8 cellular contexts compared by ENCODE assay signal in the genomic region with DNA sequence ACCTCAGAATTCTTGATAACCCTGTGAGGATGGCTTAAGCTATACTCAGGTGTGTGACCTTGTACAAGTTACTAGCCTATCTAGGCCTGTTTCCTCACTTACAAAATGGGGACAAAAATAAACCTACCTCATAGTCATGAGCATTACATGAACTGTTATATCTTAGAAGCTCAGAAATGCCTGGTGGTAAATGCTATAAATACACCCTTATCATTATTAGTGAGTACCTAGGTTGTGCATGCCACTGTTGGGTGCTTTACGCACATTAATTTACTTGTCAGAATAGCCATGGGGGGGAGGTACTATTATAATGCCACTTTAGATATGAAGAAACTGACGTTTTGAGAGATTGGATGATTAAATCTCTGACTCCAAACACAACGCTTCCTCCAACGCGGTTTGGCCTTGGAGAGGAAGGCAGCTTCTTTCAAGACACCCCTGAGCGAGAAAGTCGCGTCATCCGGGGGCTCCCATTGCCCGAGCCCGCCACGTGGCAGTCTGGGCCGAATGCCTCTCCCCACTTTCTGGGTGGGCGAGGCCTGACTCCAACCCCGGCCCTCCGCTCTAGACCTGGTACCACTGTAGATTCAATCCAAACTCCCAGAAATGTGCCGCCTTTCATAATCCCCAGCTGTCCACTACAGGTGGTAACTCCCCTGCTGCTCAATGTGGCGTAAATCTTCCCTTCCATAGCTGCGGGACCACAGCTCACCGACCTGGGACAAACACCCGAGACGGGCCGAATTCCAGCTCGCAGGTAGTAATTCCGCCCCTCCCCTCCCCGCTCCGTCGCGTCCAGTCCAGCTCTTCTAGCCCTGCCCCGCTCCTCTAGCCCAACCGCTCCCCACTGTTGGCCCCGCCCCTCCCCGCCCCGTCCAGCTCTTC. TPM values are rescaled to one million over a fixed set of nuclear protein-coding genes. Genes with fewer than 3 reads are reported as not detected.
DNase-seq lines count a peak whose midpoint lies in the region; ATAC-seq and TF ChIP-seq lines count a peak whose summit lies in the region.

No MANE protein-coding gene starts in this region.

- H3K4me1 Mint-ChIP-seq in activated CD8-positive, alpha-beta memory T cell treated with anti-CD3 and anti-CD28 coated beads, Interleukin-2, amount 10 ng/mL, durations not matched to agents 7 days and 5 days = peaks cover 37% of the 10 kb centered on the region
- H3K4me1 Mint-ChIP-seq in natural killer cell treated with Interleukin-12 subunit alpha and Interleukin-12 subunit beta and Interleukin-15 and Interleukin-18, amount 100 ng/mL, for 72 hours (ENCODE audit: low read depth in 2 of 2) = peaks cover 11 to 20% of the 10 kb centered on the region in 2 donors

- H3K4me3 Mint-ChIP-seq in activated CD8-positive, alpha-beta memory T cell treated with anti-CD3 and anti-CD28 coated beads, Interleukin-2, amount 10 ng/mL, durations not matched to agents 7 days and 5 days = peak overlapping the region; percentile 99
- peak overlapping the region; percentile 95 for H3K4me3 Mint-ChIP-seq in natural killer cell treated with Interleukin-12 subunit alpha and Interleukin-12 subunit beta and Interleukin-15 and Interleukin-18, amount 100 ng/mL, for 72 hours

- H3K36me3 Mint-ChIP-seq in activated CD8-positive, alpha-beta memory T cell treated with anti-CD3 and anti-CD28 coated beads, Interleukin-2, amount 10 ng/mL, durations not matched to agents 7 days and 5 days = peaks cover 25% of the 10 kb centered on the region
- H3K36me3 Mint-ChIP-seq in natural killer cell treated with Interleukin-12 subunit alpha and Interleukin-12 subunit beta and Interleukin-15 and Interleukin-18, amount 100 ng/mL, for 72 hours = no peaks in the 10 kb centered on the region

- 4% methylated on average over 31 of the region's 34 CpGs for WGBS in esophagus muscularis mucosa

- peak; percentile 59 for ATAC-seq in HG02759 (IDR thresholded peaks at IDR 0.05; ENCODE audit: unreplicated experiment)
- peak; percentile 74 for ATAC-seq in activated CD8-positive, alpha-beta memory T cell treated with anti-CD3 and anti-CD28 coated beads, Interleukin-2, amount 10 ng/mL, durations not matched to agents 7 days and 5 days
- ATAC-seq in natural killer cell treated with Interleukin-12 subunit alpha and Interleukin-12 subunit beta and Interleukin-15 and Interleukin-18, amount 100 ng/mL, for 72 hours = peak; percentile 84 to 89

- CTCF ChIA-PET in activated CD8-positive, alpha-beta memory T cell treated with anti-CD3 and anti-CD28 coated beads, Interleukin-2, amount 10 ng/mL, durations not matched to agents 7 days and 5 days (lab: Charles Lee) = interaction anchor here (0.8 to 4.1 kb wide), 14 partner anchors 16 to 187 kb away, joined by 3 to 53 read pairs (median 4); a partner anchor contains a TSS

- no peak for TF ChIP-seq EP300 in esophagus muscularis mucosa (IDR thresholded peaks at IDR 0.05)

- TF ChIP-seq CTCF in esophagus muscularis mucosa (IDR thresholded peaks at IDR 0.05) = no peak

- H3K27ac Mint-ChIP-seq in activated CD8-positive, alpha-beta memory T cell treated with anti-CD3 and anti-CD28 coated beads, Interleukin-2, amount 10 ng/mL, durations not matched to agents 7 days and 5 days = peak overlapping the region; percentile 98
- peak overlapping the region; percentile 85 to 86 for H3K27ac Mint-ChIP-seq in natural killer cell treated with Interleukin-12 subunit alpha and Interleukin-12 subunit beta and Interleukin-15 and Interleukin-18, amount 100 ng/mL, for 72 hours

- intact Hi-C loops in esophagus muscularis mucosa (cut with DNase I) = no loop called here

- H3K27me3 ChIP-seq in esophagus muscularis mucosa = no peaks in the 10 kb centered on the region

- no peaks in the 10 kb centered on the region for H3K36me3 ChIP-seq in esophagus muscularis mucosa

- no peaks in the 10 kb centered on the region for H3K9me3 Mint-ChIP-seq in activated CD8-positive, alpha-beta memory T cell treated with anti-CD3 and anti-CD28 coated beads, Interleukin-2, amount 10 ng/mL, durations not matched to agents 7 days and 5 days (ENCODE audit: low read depth)
- H3K9me3 Mint-ChIP-seq in natural killer cell treated with Interleukin-12 subunit alpha and Interleukin-12 subunit beta and Interleukin-15 and Interleukin-18, amount 100 ng/mL, for 72 hours = no peaks in the 10 kb centered on the region

- TF ChIP-seq POLR2A in esophagus muscularis mucosa (IDR thresholded peaks at IDR 0.05; ENCODE audit: low read depth) = no peak

- H3K4me3 ChIP-seq in esophagus muscularis mucosa = peak overlapping the region; percentile 55 to 82 (median 68)

- peak overlapping the region; percentile 48 to 67 (median 56) for H3K27ac ChIP-seq in esophagus muscularis mucosa (replicated peaks in 1 of 4)

- H3K27me3 Mint-ChIP-seq in activated CD8-positive, alpha-beta memory T cell treated with anti-CD3 and anti-CD28 coated beads, Interleukin-2, amount 10 ng/mL, durations not matched to agents 7 days and 5 days = no peaks in the 10 kb centered on the region
- no peaks in the 10 kb centered on the region for H3K27me3 Mint-ChIP-seq in natural killer cell treated with Interleukin-12 subunit alpha and Interleukin-12 subunit beta and Interleukin-15 and Interleukin-18, amount 100 ng/mL, for 72 hours

- no peaks in the 10 kb centered on the region for H3K9me3 ChIP-seq in esophagus muscularis mucosa

- H3K4me1 ChIP-seq in esophagus muscularis mucosa = peaks cover 11 to 20% (median 17%) of the 10 kb centered on the region in 4 donors

- DNase-seq in activated CD8-positive, alpha-beta memory T cell treated with anti-CD3 and anti-CD28 coated beads for 4 hours (ENCODE audit: low read depth in 2 of 2) = peak; percentile 38 to 41
- no peak for DNase-seq in activated CD8-positive, alpha-beta memory T cell treated with anti-CD3 and anti-CD28 coated beads for 24 hours
- DNase-seq in NCI-H2171 treated with DMSO at 0.1 percent for 48 hours (lab: John Stamatoyannopoulos, UW) = peak; percentile 58
- DNase-seq in activated CD8-positive, alpha-beta memory T cell treated with anti-CD3 and anti-CD28 coated beads, Interleukin-2, amount 10 ng/mL, durations not matched to agents 7 days and 5 days = peak; percentile 85
- peak; percentile 93 for DNase-seq in esophagus muscularis mucosa (ENCODE audit: extremely low spot score)
- peak; percentile 66 for DNase-seq in natural killer cell treated with Interleukin-12 subunit alpha and Interleukin-12 subunit beta and Interleukin-15 and Interleukin-18, amount 100 ng/mL, for 72 hours (ENCODE audit: low spot score)
- DNase-seq in stromal cell of bone marrow (ENCODE audit: low read depth) = peak; percentile 13

RNA-seq across cellular contexts. Expression of a gene that starts 0.8 kb away (rescaled TPM):
- 10 to 100 TPM; 57.2 to 85.3 TPM for total RNA-seq in activated CD8-positive, alpha-beta memory T cell treated with anti-CD3 and anti-CD28 coated beads, Interleukin-2, amount 10 ng/mL, durations not matched to agents 7 days and 5 days
- total RNA-seq in esophagus muscularis mucosa = 1 to 10 TPM in 1 of 4 donors, not detected in 3; 1.2 TPM
- 10 to 100 TPM; 23.3 to 87.5 TPM for total RNA-seq in natural killer cell treated with Interleukin-12 subunit alpha and Interleukin-12 subunit beta and Interleukin-15 and Interleukin-18, amount 100 ng/mL, for 72 hours

RNA-seq across cellular contexts. Expression of a gene that starts 43.7 kb away (rescaled TPM):
- not detected for total RNA-seq in activated CD8-positive, alpha-beta memory T cell treated with anti-CD3 and anti-CD28 coated beads, Interleukin-2, amount 10 ng/mL, durations not matched to agents 7 days and 5 days
- 10 to 100 TPM in 3 of 4 donors, 1 to 10 TPM in 1; 3.5 to 13.0 (median 11.4) TPM for total RNA-seq in esophagus muscularis mucosa
- not detected for total RNA-seq in natural killer cell treated with Interleukin-12 subunit alpha and Interleukin-12 subunit beta and Interleukin-15 and Interleukin-18, amount 100 ng/mL, for 72 hours

RNA-seq across cellular contexts. Expression of a gene that starts 48.6 kb away (rescaled TPM):
- total RNA-seq in activated CD8-positive, alpha-beta memory T cell treated with anti-CD3 and anti-CD28 coated beads, Interleukin-2, amount 10 ng/mL, durations not matched to agents 7 days and 5 days = 10 to 100 TPM; 32.2 to 37.6 TPM
- 10 to 100 TPM; 31.6 to 47.2 (median 36.9) TPM for total RNA-seq in esophagus muscularis mucosa
- 10 to 100 TPM; 46.7 to 61.7 TPM for total RNA-seq in natural killer cell treated with Interleukin-12 subunit alpha and Interleukin-12 subunit beta and Interleukin-15 and Interleukin-18, amount 100 ng/mL, for 72 hours

RNA-seq across cellular contexts. Expression of a gene that starts 56.6 kb away (rescaled TPM):
- 10 to 100 TPM; 33.4 to 44.7 TPM for total RNA-seq in activated CD8-positive, alpha-beta memory T cell treated with anti-CD3 and anti-CD28 coated beads, Interleukin-2, amount 10 ng/mL, durations not matched to agents 7 days and 5 days
- total RNA-seq in esophagus muscularis mucosa = 10 to 100 TPM; 59.0 to 81.1 (median 75.8) TPM
- total RNA-seq in natural killer cell treated with Interleukin-12 subunit alpha and Interleukin-12 subunit beta and Interleukin-15 and Interleukin-18, amount 100 ng/mL, for 72 hours = 10 to 100 TPM; 43.2 to 45.5 TPM

RNA-seq across cellular contexts. Expression of a gene that starts 56.7 kb away (rescaled TPM):
- 100 to 1,000 TPM; 279 to 302 TPM for total RNA-seq in activated CD8-positive, alpha-beta memory T cell treated with anti-CD3 and anti-CD28 coated beads, Interleukin-2, amount 10 ng/mL, durations not matched to agents 7 days and 5 days
- 100 to 1,000 TPM; 148 to 412 (median 283) TPM for total RNA-seq in esophagus muscularis mucosa
- 100 to 1,000 TPM; 236 to 253 TPM for total RNA-seq in natural killer cell treated with Interleukin-12 subunit alpha and Interleukin-12 subunit beta and Interleukin-15 and Interleukin-18, amount 100 ng/mL, for 72 hours

Comparison
In these comparisons a context has a peak if more than half of its experiments do, and no peak if none do; other contexts are left out.
1. RNA of a gene that starts 0.8 kb away (total RNA-seq): 23.3 to 87.5 TPM in natural killer cell treated with Interleukin-12 subunit alpha and Interleukin-12 subunit beta and Interleukin-15 and Interleukin-18, amount 100 ng/mL, for 72 hours and 57.2 to 85.3 TPM in activated CD8-positive, alpha-beta memory T cell treated with anti-CD3 and anti-CD28 coated beads, Interleukin-2, amount 10 ng/mL, durations not matched to agents 7 days and 5 days; 1.2 TPM in esophagus muscularis mucosa; every median in the first group is over 10 times any median in the second.
2. Peak in every context shown above with its lines, with median percentiles within 50 percentile points of each other: ATAC-seq.